24 cellular contexts compared by ENCODE assay signal in genomic region chr15:67400890-67401289, GRCh38.
"Had no signal": no experiment of that assay in that cellular context is flagged by ENCODE, and none has a peak within 500 bp of the region (broad histone marks: within the 10 kb centered on the region; RNA-seq: fewer than 3 reads in every experiment).

No MANE protein-coding gene starts in this region.

- H3K4me1 ChIP-seq: suprapubic skin, testis, tibial artery, tibial nerve, transverse colon, upper lobe of left lung, upper lobe of right lung, uterus, vagina had no signal

- H3K27ac ChIP-seq: stomach, suprapubic skin, testis, thoracic aorta, thyroid gland, tibial artery, tibial nerve, transverse colon, upper lobe of left lung, upper lobe of right lung, uterus, vagina had no signal

- H3K9me3 ChIP-seq: stomach, suprapubic skin, testis, thoracic aorta, thyroid gland, tibial artery, tibial nerve, transverse colon, upper lobe of left lung, upper lobe of right lung, uterus, vagina had no signal

- H3K4me3 ChIP-seq: stomach, suprapubic skin, testis, thoracic aorta, thyroid gland, tibial artery, tibial nerve, transverse colon, upper lobe of left lung, upper lobe of right lung, uterus, vagina had no signal

- H3K27me3 ChIP-seq: stomach, suprapubic skin, testis, thyroid gland, tibial artery, tibial nerve, transverse colon, upper lobe of left lung, upper lobe of right lung, uterus, vagina had no signal

- H3K36me3 ChIP-seq: stomach, suprapubic skin, thoracic aorta, thyroid gland, tibial artery, tibial nerve, transverse colon, upper lobe of left lung, upper lobe of right lung, uterus, vagina had no signal

- DNase-seq: stimulated activated CD4-positive, alpha-beta T cell treated with anti-CD3 and anti-CD28 coated beads, Interleukin-2, amount 100 ng/mL, for 48 hours; stimulated activated CD4-positive, alpha-beta T cell treated with anti-CD3 and anti-CD28 coated beads, Interleukin-4, amount 100 ng/mL, for 1 hour; stimulated activated CD4-positive, alpha-beta T cell treated with anti-CD3 and anti-CD28 coated beads, Interleukin-4, amount 100 ng/mL, for 24 hours; stimulated activated CD4-positive, alpha-beta T cell treated with anti-CD3 and anti-CD28 coated beads, Interleukin-4, amount 100 ng/mL, for 4 hours; stimulated activated CD8-positive, alpha-beta memory T cell treated with anti-CD3 and anti-CD28 coated beads, Interleukin-4, amount 100 ng/mL, for 48 hours; stimulated activated naive B cell treated with anti-CD40 and anti-IgM and Interleukin-4, amounts not matched to agents 10 μg/mL and 1 μg/mL and 100 μg/mL, for 72 hours; stimulated activated naive CD4-positive, alpha-beta T cell; stimulated activated naive CD4-positive, alpha-beta T cell treated with Interleukin-2 at 50 U/mL for 16 hours; stimulated activated naive CD8-positive, alpha-beta T cell treated with anti-CD3 and anti-CD28 coated beads, Interleukin-15, amount 100 ng/mL, for 72 hours; stimulated activated naive CD8-positive, alpha-beta T cell treated with anti-CD3 and anti-CD28 coated beads, Interleukin-15, Interleukin-2, amounts not matched to agents 100 U/mL and 50 U/mL, for 24 hours; stomach; substantia nigra; testis; thyroid gland; tibial artery; transverse colon; trophoblast cell; upper lobe of left lung; upper lobe of right lung; uterus had no signal
